In genomic region chr16:50562657-50563056, GRCh38 we compare ENCODE assay signal across 7 cellular contexts. TPM values are rescaled to one million over a fixed set of nuclear protein-coding genes. Genes with fewer than 3 reads are reported as not detected.
"Had no signal": no experiment of that assay in that cellular context is flagged by ENCODE, and none has a peak within 500 bp of the region (broad histone marks: within the 10 kb centered on the region; RNA-seq: fewer than 3 reads in every experiment).

No MANE protein-coding gene starts in this region.

- H3K4me3 ChIP-seq: GM23338, HAP-1 had no signal

- H3K27ac ChIP-seq: KMS-11 had no signal

- H2AFZ ChIP-seq: GM23338 had no signal

- H3K4me3 Mint-ChIP-seq: GM23338, HFFc6 had no signal

- H3K4me2 ChIP-seq: GM23338, KMS-11 had no signal

- H3K9ac ChIP-seq: KMS-11 had no signal

- H3K9me3 Mint-ChIP-seq: GM23338, HFFc6 had no signal

- H3K4me1 ChIP-seq: HAP-1 had no signal

- ATAC-seq: GM23338, HCT116 had no signal

- DNase-seq: HFFc6, KBM-7 had no signal

- H3K27me3 Mint-ChIP-seq: IgD-negative memory B cell had no signal

- H3K9me3 ChIP-seq: HAP-1 had no signal

- H3K36me3 ChIP-seq: HAP-1 had no signal

- H3K27ac Mint-ChIP-seq: GM23338, HFFc6, IgD-negative memory B cell had no signal

RNA-seq across cellular contexts. Expression of gene NKD1, which starts 14.5 kb away (rescaled TPM):
- total RNA-seq: HFFc6 had no signal
- polyA plus RNA-seq: IgD-negative memory B cell had no signal
